In genomic region chr3:152930516-152930915, GRCh38 we compare ENCODE assay signal across 31 cellular contexts.
"Had no signal": no experiment of that assay in that cellular context is flagged by ENCODE, and none has a peak within 500 bp of the region (broad histone marks: within the 10 kb centered on the region; RNA-seq: fewer than 3 reads in every experiment).

No MANE protein-coding gene starts in this region.

- ATAC-seq: activated T-cell treated with anti-CD3 and anti-CD28 coated beads, Interleukin-2, amount 50 U/mL, for 72 hours; esophagus mucosa; gastrocnemius medialis; heart left ventricle had no signal

- H3K36me3 Mint-ChIP-seq: activated naive CD8-positive, alpha-beta T cell had no signal

- H3K4me1 Mint-ChIP-seq: activated CD4-positive, alpha-beta memory T cell treated with anti-CD3 and anti-CD28 coated beads, Interleukin-2, amount 10 ng/mL, durations not matched to agents 7 days and 5 days; activated CD4-positive, alpha-beta T cell treated with anti-CD3 and anti-CD28 coated beads, Interleukin-2, amount 10 ng/mL, durations not matched to agents 7 days and 5 days; central memory CD8-positive, alpha-beta T cell; endodermal cell had no signal

- H3K4me1 ChIP-seq: gastrocnemius medialis, heart left ventricle had no signal

- H3K9me3 ChIP-seq: gastrocnemius medialis, heart left ventricle had no signal

- H3K4me3 Mint-ChIP-seq: activated CD4-positive, alpha-beta memory T cell treated with anti-CD3 and anti-CD28 coated beads, Interleukin-2, amount 10 ng/mL, durations not matched to agents 7 days and 5 days; activated CD4-positive, alpha-beta T cell treated with anti-CD3 and anti-CD28 coated beads, Interleukin-2, amount 10 ng/mL, durations not matched to agents 7 days and 5 days; activated naive CD8-positive, alpha-beta T cell; activated T-cell treated with anti-CD3 and anti-CD28 coated beads, Interleukin-2, amount 50 U/mL, for 24 hours; activated T-cell treated with anti-CD3 and anti-CD28 coated beads, Interleukin-2, amount 50 U/mL, for 72 hours; central memory CD8-positive, alpha-beta T cell; dendritic cell treated with granulocyte-macrophage colony-stimulating factor and Interleukin-4, amounts not matched to agents 40 ng/mL and 50 ng/mL, for 4 days; endodermal cell; T-helper 2 cell treated with Interferon-gamma antibody and Interleukin-4, amounts not matched to agents 5 μg/mL and 100 μg/mL, for 36 hours had no signal

- H3K27ac ChIP-seq: brain microvascular endothelial cell, coronary artery, dorsolateral prefrontal cortex, gastrocnemius medialis, heart left ventricle had no signal

- H3K27ac Mint-ChIP-seq: activated CD4-positive, alpha-beta memory T cell treated with anti-CD3 and anti-CD28 coated beads, Interleukin-2, amount 10 ng/mL, durations not matched to agents 7 days and 5 days; activated CD4-positive, alpha-beta T cell treated with anti-CD3 and anti-CD28 coated beads, Interleukin-2, amount 10 ng/mL, durations not matched to agents 7 days and 5 days; activated naive CD8-positive, alpha-beta T cell; activated T-cell treated with anti-CD3 and anti-CD28 coated beads, Interleukin-2, amount 50 U/mL, for 24 hours; activated T-cell treated with anti-CD3 and anti-CD28 coated beads, Interleukin-2, amount 50 U/mL, for 72 hours; dendritic cell treated with granulocyte-macrophage colony-stimulating factor and Interleukin-4, amounts not matched to agents 40 ng/mL and 50 ng/mL, for 4 days; endodermal cell; T-helper 2 cell treated with Interferon-gamma antibody and Interleukin-4, amounts not matched to agents 5 μg/mL and 100 μg/mL, for 36 hours had no signal

- H3K4me3 ChIP-seq: coronary artery, dorsolateral prefrontal cortex, gastrocnemius medialis, heart left ventricle had no signal

- H3K36me3 ChIP-seq: brain microvascular endothelial cell, gastrocnemius medialis, heart left ventricle had no signal

- H3K27me3 ChIP-seq: brain microvascular endothelial cell, dorsolateral prefrontal cortex, gastrocnemius medialis, heart left ventricle had no signal

- H3K9me3 Mint-ChIP-seq: activated CD4-positive, alpha-beta memory T cell treated with anti-CD3 and anti-CD28 coated beads, Interleukin-2, amount 10 ng/mL, durations not matched to agents 7 days and 5 days; activated CD4-positive, alpha-beta T cell treated with anti-CD3 and anti-CD28 coated beads, Interleukin-2, amount 10 ng/mL, durations not matched to agents 7 days and 5 days; activated T-cell treated with anti-CD3 and anti-CD28 coated beads, Interleukin-2, amount 50 U/mL, for 24 hours; activated T-cell treated with anti-CD3 and anti-CD28 coated beads, Interleukin-2, amount 50 U/mL, for 72 hours; central memory CD8-positive, alpha-beta T cell; dendritic cell treated with granulocyte-macrophage colony-stimulating factor and Interleukin-4, amounts not matched to agents 40 ng/mL and 50 ng/mL, for 4 days; endodermal cell; T-helper 2 cell treated with Interferon-gamma antibody and Interleukin-4, amounts not matched to agents 5 μg/mL and 100 μg/mL, for 36 hours had no signal

- DNase-seq: activated CD4-positive, alpha-beta memory T cell treated with anti-CD3 and anti-CD28 coated beads, Interleukin-2, amount 10 ng/mL, durations not matched to agents 7 days and 5 days; activated CD4-positive, alpha-beta T cell treated with anti-CD3 and anti-CD28 coated beads for 4 hours; activated CD4-positive, alpha-beta T cell treated with anti-CD3 and anti-CD28 coated beads, Interleukin-2, amount 10 ng/mL, durations not matched to agents 7 days and 5 days; activated CD4-positive, alpha-beta T cell treated with anti-CD3 and anti-CD28 coated beads, Interleukin-2, amount 50 U/mL, for 4 hours; activated CD4-positive, CD25-positive, alpha-beta regulatory T cell; activated CD4-positive, CD25-positive, alpha-beta regulatory T cell treated with anti-CD3 and anti-CD28 coated beads, Interleukin-2, amount 50 U/mL, for 72 hours; activated CD8-positive, alpha-beta memory T cell treated with anti-CD3 and anti-CD28 coated beads, Interleukin-2, amount 50 U/mL, for 48 hours; activated gamma-delta T cell; activated naive CD4-positive, alpha-beta T cell treated with anti-CD3 and anti-CD28 coated beads, Interleukin-2, amount 50 U/mL, for 16 hours; activated naive CD4-positive, alpha-beta T cell treated with Interleukin-2 at 50 U/mL for 16 hours; activated T-cell treated with anti-CD3 and anti-CD28 coated beads for 4 hours; activated T-cell treated with anti-CD3 and anti-CD28 coated beads, Interleukin-2, amount 50 U/mL, for 24 hours; activated T-cell treated with anti-CD3 and anti-CD28 coated beads, Interleukin-2, amount 50 U/mL, for 72 hours; amniotic stem cell; anterior cingulate cortex; brain microvascular endothelial cell; dorsolateral prefrontal cortex; effector memory CD4-positive, alpha-beta T cell; endodermal cell; foreskin fibroblast; gastrocnemius medialis; glutamatergic neuron; heart left ventricle; hypothalamus; T1000 had no signal
